ENCODE assay signal across 1 cellular context in the genomic region with DNA sequence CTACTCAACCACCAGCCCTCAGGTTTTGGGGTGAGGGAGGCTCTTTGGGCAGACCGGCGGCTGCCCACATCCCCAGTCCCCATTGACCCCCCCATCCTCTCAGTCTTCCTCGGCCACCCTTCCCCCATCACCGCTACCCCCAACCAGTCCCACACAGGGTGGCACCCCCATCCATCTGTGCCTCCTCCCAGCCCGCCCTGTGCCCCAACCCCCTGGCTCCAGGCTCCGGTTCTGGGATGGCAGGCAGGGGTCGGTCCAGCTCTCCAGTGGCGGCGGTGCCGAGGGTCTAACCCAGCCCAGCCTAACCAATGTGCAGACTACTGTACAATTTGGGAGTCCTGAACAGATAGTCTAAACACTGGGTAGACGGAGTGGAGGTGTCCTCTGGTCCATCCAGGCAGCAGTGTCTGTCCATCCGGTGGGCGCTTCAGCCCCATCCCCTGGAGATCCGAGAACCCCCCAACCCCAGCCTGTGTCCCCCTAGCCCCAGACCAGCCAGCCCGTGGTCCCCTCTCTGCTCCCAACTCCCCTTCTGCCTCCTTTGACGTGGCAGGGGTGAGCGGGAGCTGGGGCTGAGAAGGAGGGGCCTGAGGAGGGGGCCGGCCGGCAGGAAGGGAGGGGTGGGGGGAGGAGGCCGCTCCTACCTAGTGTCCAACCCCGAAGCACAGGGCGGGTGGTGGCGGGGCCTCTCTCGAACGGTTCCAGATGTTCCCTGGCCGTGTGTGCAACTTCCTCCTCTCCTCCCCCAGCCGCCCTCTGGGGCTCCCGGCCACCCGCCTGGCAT.
TF ChIP-seq lines count a peak whose summit lies in the region.

No MANE protein-coding gene starts in this region.

TF ChIP-seq in K562, 482 proteins besides CTCF, POLR2A, EP300 and RAD21:
- TF ChIP-seq PHF8 (IDR thresholded peaks at IDR 0.05; ENCODE audit: borderline replicate concordance, low read length) = peak; percentile 26; the same call in 1 of the 2 replicates
- TF ChIP-seq, protein P1, sequence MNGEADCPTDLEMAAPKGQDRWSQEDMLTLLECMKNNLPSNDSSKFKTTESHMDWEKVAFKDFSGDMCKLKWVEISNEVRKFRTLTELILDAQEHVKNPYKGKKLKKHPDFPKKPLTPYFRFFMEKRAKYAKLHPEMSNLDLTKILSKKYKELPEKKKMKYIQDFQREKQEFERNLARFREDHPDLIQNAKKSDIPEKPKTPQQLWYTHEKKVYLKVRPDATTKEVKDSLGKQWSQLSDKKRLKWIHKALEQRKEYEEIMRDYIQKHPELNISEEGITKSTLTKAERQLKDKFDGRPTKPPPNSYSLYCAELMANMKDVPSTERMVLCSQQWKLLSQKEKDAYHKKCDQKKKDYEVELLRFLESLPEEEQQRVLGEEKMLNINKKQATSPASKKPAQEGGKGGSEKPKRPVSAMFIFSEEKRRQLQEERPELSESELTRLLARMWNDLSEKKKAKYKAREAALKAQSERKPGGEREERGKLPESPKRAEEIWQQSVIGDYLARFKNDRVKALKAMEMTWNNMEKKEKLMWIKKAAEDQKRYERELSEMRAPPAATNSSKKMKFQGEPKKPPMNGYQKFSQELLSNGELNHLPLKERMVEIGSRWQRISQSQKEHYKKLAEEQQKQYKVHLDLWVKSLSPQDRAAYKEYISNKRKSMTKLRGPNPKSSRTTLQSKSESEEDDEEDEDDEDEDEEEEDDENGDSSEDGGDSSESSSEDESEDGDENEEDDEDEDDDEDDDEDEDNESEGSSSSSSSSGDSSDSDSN (IDR thresholded peaks at IDR 0.05; ENCODE audit: borderline replicate concordance in 1 of 2, low read depth in 2 of 2, low read length in 2 of 2) = 0 out of 4 replicates have a peak, but pooled peaks of 1 of the 2 experiments have one; percentile 41
- TF ChIP-seq POLR2G (IDR thresholded peaks at IDR 0.05; ENCODE audit: low read depth, low read length) = 0 out of 2 replicates have a peak, but pooled peaks have one; percentile 39
- TF ChIP-seq, protein P2, sequence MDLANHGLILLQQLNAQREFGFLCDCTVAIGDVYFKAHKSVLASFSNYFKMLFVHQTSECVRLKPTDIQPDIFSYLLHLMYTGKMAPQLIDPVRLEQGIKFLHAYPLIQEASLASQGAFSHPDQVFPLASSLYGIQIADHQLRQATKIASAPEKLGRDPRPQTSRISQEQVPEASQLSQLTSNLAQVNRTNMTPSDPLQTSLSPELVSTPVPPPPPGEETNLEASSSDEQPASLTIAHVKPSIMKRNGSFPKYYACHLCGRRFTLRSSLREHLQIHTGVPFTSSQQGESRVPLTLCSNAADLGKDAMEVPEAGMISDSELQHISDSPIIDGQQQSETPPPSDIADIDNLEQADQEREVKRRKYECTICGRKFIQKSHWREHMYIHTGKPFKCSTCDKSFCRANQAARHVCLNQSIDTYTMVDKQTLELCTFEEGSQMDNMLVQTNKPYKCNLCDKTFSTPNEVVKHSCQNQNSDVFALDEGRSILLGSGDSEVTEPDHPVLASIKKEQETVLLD (IDR thresholded peaks at IDR 0.05) = 0 out of 2 replicates have a peak, but pooled peaks have one; percentile 13
- 0 out of 2 replicates have a peak, but pooled peaks have one; percentile 25 for TF ChIP-seq E2F3 (CRISPR knock-in tag; IDR thresholded peaks at IDR 0.05)
- TF ChIP-seq, protein P3, sequence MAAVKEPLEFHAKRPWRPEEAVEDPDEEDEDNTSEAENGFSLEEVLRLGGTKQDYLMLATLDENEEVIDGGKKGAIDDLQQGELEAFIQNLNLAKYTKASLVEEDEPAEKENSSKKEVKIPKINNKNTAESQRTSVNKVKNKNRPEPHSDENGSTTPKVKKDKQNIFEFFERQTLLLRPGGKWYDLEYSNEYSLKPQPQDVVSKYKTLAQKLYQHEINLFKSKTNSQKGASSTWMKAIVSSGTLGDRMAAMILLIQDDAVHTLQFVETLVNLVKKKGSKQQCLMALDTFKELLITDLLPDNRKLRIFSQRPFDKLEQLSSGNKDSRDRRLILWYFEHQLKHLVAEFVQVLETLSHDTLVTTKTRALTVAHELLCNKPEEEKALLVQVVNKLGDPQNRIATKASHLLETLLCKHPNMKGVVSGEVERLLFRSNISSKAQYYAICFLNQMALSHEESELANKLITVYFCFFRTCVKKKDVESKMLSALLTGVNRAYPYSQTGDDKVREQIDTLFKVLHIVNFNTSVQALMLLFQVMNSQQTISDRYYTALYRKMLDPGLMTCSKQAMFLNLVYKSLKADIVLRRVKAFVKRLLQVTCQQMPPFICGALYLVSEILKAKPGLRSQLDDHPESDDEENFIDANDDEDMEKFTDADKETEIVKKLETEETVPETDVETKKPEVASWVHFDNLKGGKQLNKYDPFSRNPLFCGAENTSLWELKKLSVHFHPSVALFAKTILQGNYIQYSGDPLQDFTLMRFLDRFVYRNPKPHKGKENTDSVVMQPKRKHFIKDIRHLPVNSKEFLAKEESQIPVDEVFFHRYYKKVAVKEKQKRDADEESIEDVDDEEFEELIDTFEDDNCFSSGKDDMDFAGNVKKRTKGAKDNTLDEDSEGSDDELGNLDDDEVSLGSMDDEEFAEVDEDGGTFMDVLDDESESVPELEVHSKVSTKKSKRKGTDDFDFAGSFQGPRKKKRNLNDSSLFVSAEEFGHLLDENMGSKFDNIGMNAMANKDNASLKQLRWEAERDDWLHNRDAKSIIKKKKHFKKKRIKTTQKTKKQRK (IDR thresholded peaks at IDR 0.05; ENCODE audit: borderline replicate concordance, low read depth, low read length) = no peak
- TF ChIP-seq MAZ (CRISPR knock-in tag; conservative IDR thresholded peaks at IDR 0.05 in 1 of 2, IDR thresholded peaks at IDR 0.05 in 1 of 2) = no peak
- TF ChIP-seq, protein P4, sequence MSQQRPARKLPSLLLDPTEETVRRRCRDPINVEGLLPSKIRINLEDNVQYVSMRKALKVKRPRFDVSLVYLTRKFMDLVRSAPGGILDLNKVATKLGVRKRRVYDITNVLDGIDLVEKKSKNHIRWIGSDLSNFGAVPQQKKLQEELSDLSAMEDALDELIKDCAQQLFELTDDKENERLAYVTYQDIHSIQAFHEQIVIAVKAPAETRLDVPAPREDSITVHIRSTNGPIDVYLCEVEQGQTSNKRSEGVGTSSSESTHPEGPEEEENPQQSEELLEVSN (IDR thresholded peaks at IDR 0.05; ENCODE audit: borderline replicate concordance in 1 of 2, extremely low read depth in 1 of 2, insufficient read depth in 1 of 2, insufficient read length in 1 of 2, low read depth in 1 of 2, low read length in 1 of 2, poor library complexity in 1 of 2, severe bottlenecking in 1 of 2) = peak in 1 of 2 experiments; percentile 36
- TF ChIP-seq TBP (optimal IDR thresholded peaks at IDR 0.05; ENCODE audit: low read depth, low read length) = peak; percentile 18
- TF ChIP-seq, protein P5, sequence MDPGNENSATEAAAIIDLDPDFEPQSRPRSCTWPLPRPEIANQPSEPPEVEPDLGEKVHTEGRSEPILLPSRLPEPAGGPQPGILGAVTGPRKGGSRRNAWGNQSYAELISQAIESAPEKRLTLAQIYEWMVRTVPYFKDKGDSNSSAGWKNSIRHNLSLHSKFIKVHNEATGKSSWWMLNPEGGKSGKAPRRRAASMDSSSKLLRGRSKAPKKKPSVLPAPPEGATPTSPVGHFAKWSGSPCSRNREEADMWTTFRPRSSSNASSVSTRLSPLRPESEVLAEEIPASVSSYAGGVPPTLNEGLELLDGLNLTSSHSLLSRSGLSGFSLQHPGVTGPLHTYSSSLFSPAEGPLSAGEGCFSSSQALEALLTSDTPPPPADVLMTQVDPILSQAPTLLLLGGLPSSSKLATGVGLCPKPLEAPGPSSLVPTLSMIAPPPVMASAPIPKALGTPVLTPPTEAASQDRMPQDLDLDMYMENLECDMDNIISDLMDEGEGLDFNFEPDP (CRISPR knock-in tag; IDR thresholded peaks at IDR 0.05) = peak; percentile 40; the same call in 1 of the 2 replicates
